Comparison of ENCODE assay signal across 19 cellular contexts in the genomic region with DNA sequence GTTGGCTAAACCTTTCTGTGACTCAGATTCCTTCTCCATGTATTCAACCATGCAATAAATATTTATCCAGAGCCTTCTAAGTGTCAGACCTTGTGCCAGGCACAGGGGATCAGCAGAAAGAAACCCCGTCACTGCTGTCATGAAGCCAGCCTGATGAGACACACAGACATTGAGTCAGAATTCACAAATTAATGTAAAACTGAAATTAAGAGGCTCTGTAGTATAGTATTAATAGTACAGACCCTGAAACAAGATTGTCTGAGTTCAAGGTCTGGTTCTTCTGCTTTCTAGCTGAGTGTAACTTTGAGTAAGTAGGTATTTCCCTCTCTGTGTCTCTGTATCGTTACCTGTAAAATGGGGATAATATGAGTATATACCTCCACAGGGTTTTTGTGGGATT. TPM values are rescaled to one million over a fixed set of nuclear protein-coding genes. Genes with fewer than 3 reads are reported as not detected.
DNase-seq lines count a peak whose midpoint lies in the region; ATAC-seq and TF ChIP-seq lines count a peak whose summit lies in the region.
"Had no signal": no experiment of that assay in that cellular context is flagged by ENCODE, and none has a peak within 500 bp of the region (broad histone marks: within the 10 kb centered on the region; RNA-seq: fewer than 3 reads in every experiment).

No MANE protein-coding gene starts in this region.

- POLR2A ChIA-PET in naive thymus-derived CD8-positive, alpha-beta T cell (lab: Charles Lee) = no interaction called here

- in situ Hi-C loops in mammary epithelial cell (cut with MboI; ENCODE audit: low sequenced_read_pairs in 2 of 2) = loop anchor here in 1 of 2 donors (25.0 kb wide), 1 partner anchor 187 kb away; the partner anchor contains the start of gene PRSS23

- BruUV-seq in mammary epithelial cell (replicated peaks; lab: Mats Ljungman, UMichigan) = no TSS peak

- H3K4me3 Mint-ChIP-seq in naive thymus-derived CD8-positive, alpha-beta T cell = no peak overlapping the region
- H3K4me3 Mint-ChIP-seq: B cell, neural crest cell had no signal

- intact Hi-C loops in mammary epithelial cell (cut with micrococcal nuclease) = no loop called here

- no peaks in the 10 kb centered on the region for H3F3A ChIP-seq in smooth muscle cell (ENCODE audit: low read depth)

- ATAC-seq in GM18907 (IDR thresholded peaks at IDR 0.05; ENCODE audit: unreplicated experiment) (peak; percentile 67), GM21786 (IDR thresholded peaks at IDR 0.05; ENCODE audit: unreplicated experiment) (peak; percentile 60), HG03558 (IDR thresholded peaks at IDR 0.05; ENCODE audit: extremely low read depth, unreplicated experiment) (peak; percentile 64), HG03095 (IDR thresholded peaks at IDR 0.05; ENCODE audit: unreplicated experiment) (no peak)
- ATAC-seq in naive thymus-derived CD8-positive, alpha-beta T cell = no peak
- ATAC-seq: body of pancreas had no signal

- no peak overlapping the region for H3K27ac ChIP-seq in smooth muscle cell (ENCODE audit: low read depth)
- no peak overlapping the region for H3K27ac ChIP-seq in mammary epithelial cell (ENCODE audit: insufficient read depth, low read depth, low read length)
- H3K27ac ChIP-seq: body of pancreas had no signal

- H3K27me3 ChIP-seq in smooth muscle cell (ENCODE audit: low read depth) (no peaks in the 10 kb centered on the region), mammary epithelial cell (ENCODE audit: insufficient read depth, low read length) (no peaks in the 10 kb centered on the region)
- H3K27me3 ChIP-seq: body of pancreas had no signal

- no peak overlapping the region for H3K4me3 ChIP-seq in smooth muscle cell
- no peak overlapping the region for H3K4me3 ChIP-seq in mammary epithelial cell (replicated peaks in 1 of 3; ENCODE audit: insufficient read depth in 1 of 3, low read depth in 2 of 3, low read length in 3 of 3)
- H3K4me3 ChIP-seq: body of pancreas, thoracic aorta had no signal

- no peaks in the 10 kb centered on the region for H3K36me3 Mint-ChIP-seq in naive thymus-derived CD8-positive, alpha-beta T cell

- CTCF ChIA-PET in mammary epithelial cell (lab: Charles Lee; ENCODE audit: low non-redundant PET) = no interaction called here

- H4K20me1 ChIP-seq in smooth muscle cell (ENCODE audit: low read depth) = no peaks in the 10 kb centered on the region
- H4K20me1 ChIP-seq in mammary epithelial cell (ENCODE audit: insufficient read depth, low read length) = no peaks in the 10 kb centered on the region

- H3K9ac ChIP-seq in smooth muscle cell (ENCODE audit: low read depth) = no peak overlapping the region
- H3K9ac ChIP-seq in mammary epithelial cell (ENCODE audit: insufficient read depth, low read length) = no peak overlapping the region

- H3K27ac Mint-ChIP-seq in naive thymus-derived CD8-positive, alpha-beta T cell = no peak overlapping the region
- H3K27ac Mint-ChIP-seq: B cell had no signal

- H3K4me2 ChIP-seq in smooth muscle cell (no peak overlapping the region), mammary epithelial cell (ENCODE audit: insufficient read depth, low read depth, low read length) (no peak overlapping the region)

- no peak overlapping the region for H2AFZ ChIP-seq in smooth muscle cell (ENCODE audit: low read depth)
- no peak overlapping the region for H2AFZ ChIP-seq in mammary epithelial cell (ENCODE audit: low read depth, low read length)

- no peaks in the 10 kb centered on the region for H3K4me1 Mint-ChIP-seq in naive thymus-derived CD8-positive, alpha-beta T cell
- H3K4me1 Mint-ChIP-seq: B cell, neural crest cell had no signal

- TF ChIP-seq CTCF in smooth muscle cell (IDR thresholded peaks at IDR 0.05; ENCODE audit: borderline replicate concordance, insufficient read depth, poor library complexity, severe bottlenecking) (no peak), mammary epithelial cell (conservative IDR thresholded peaks at IDR 0.05 in 1 of 2, IDR thresholded peaks at IDR 0.05 in 1 of 2; ENCODE audit: extremely low read depth in 1 of 2, insufficient read depth in 1 of 2, low read depth in 1 of 2, low read length in 2 of 2) (no peak)

- 86% methylated on average over 2 of the region's 2 CpGs for WGBS in smooth muscle cell (ENCODE audit: low lambda C conversion rate)
- WGBS in mammary epithelial cell (ENCODE audit: low coverage, missing lambda C conversion rate) = 83% methylated on average over 2 of the region's 2 CpGs

- H3K27me3 Mint-ChIP-seq in naive thymus-derived CD8-positive, alpha-beta T cell = peaks cover 0 to 3% (median under 1%) of the 10 kb centered on the region in 5 donors
- H3K27me3 Mint-ChIP-seq: B cell had no signal

- H3K36me3 ChIP-seq in smooth muscle cell (ENCODE audit: low read depth) = no peaks in the 10 kb centered on the region
- no peaks in the 10 kb centered on the region for H3K36me3 ChIP-seq in mammary epithelial cell (ENCODE audit: insufficient read depth, low read length)
- H3K36me3 ChIP-seq: thoracic aorta had no signal

- no peaks in the 10 kb centered on the region for H3K9me3 Mint-ChIP-seq in naive thymus-derived CD8-positive, alpha-beta T cell
- H3K9me3 Mint-ChIP-seq: neural crest cell had no signal

- DNase-seq in renal cortical epithelial cell (ENCODE audit: low read depth) (peak; percentile 51), smooth muscle cell (lab: John Stamatoyannopoulos, UW; ENCODE audit: unreplicated experiment) (no peak), mammary epithelial cell (no peak)
- DNase-seq in naive thymus-derived CD8-positive, alpha-beta T cell = no peak
- DNase-seq: activated naive CD4-positive, alpha-beta T cell treated with Interleukin-2 at 50 U/mL for 16 hours; body of pancreas; GDM1; head of caudate nucleus; IMR-90; NCI-H82; stimulated activated CD4-positive, alpha-beta T cell treated with anti-CD3 and anti-CD28 coated beads, Interleukin-1b, Interleukin-23, amount 100 ng/mL, for 48 hours; SW 1271 had no signal

- peaks cover 15% of the 10 kb centered on the region for H3K4me1 ChIP-seq in smooth muscle cell (ENCODE audit: low read depth)
- peaks cover 14% of the 10 kb centered on the region for H3K4me1 ChIP-seq in mammary epithelial cell (ENCODE audit: insufficient read depth, low read length)

- dilution Hi-C loops in mammary epithelial cell (cut with HindIII; ENCODE audit: low sequenced_read_pairs) = no loop called here

- H3K9me3 ChIP-seq in smooth muscle cell (replicated peaks; ENCODE audit: low read depth) = no peaks in the 10 kb centered on the region
- H3K9me3 ChIP-seq in mammary epithelial cell (replicated peaks; ENCODE audit: insufficient read depth, low read length) = no peaks in the 10 kb centered on the region
- H3K9me3 ChIP-seq: body of pancreas, thoracic aorta had no signal

- H3K79me2 ChIP-seq in smooth muscle cell (ENCODE audit: low read depth) (no peaks in the 10 kb centered on the region), mammary epithelial cell (ENCODE audit: insufficient read depth, low read length) (no peaks in the 10 kb centered on the region)

RNA-seq across cellular contexts. Expression of gene ME3, which starts 46.9 kb away (rescaled TPM):
- total RNA-seq in renal cortical epithelial cell (28.8 and 33.0 TPM in 2 replicates), smooth muscle cell (8.4 and 9.3 TPM in 2 replicates), mammary epithelial cell (10 to 100 TPM in 1 of 2 donors, not detected in 1; 11.2 TPM)
- total RNA-seq in naive thymus-derived CD8-positive, alpha-beta T cell = 1 to 10 TPM; 2.0 to 2.5 TPM
- polyA plus RNA-seq in naive thymus-derived CD8-positive, alpha-beta T cell = 1 to 10 TPM in 1 of 3 donors, under 1 TPM in 2; 0.48 to 1.1 (median 0.54) TPM
- polyA plus RNA-seq in smooth muscle cell (4.2 and 9.7 TPM in 2 replicates), mammary epithelial cell (1.4 TPM)
- polyA minus RNA-seq in mammary epithelial cell = not detected
- total RNA-seq: B cell had no signal

Comparison
In these comparisons a context has a peak if more than half of its experiments do, and no peak if none do; other contexts are left out.
1. ATAC-seq: peak in GM18907 (single experiment), GM21786 (single experiment) and HG03558 (single experiment); none in naive thymus-derived CD8-positive, alpha-beta T cell (0 of 2) and HG03095 (single experiment).